Comparison of ENCODE assay signal across 7 cellular contexts in genomic region chr3:177057768-177058167, GRCh38.
DNase-seq lines count a peak whose midpoint lies in the region; ATAC-seq and TF ChIP-seq lines count a peak whose summit lies in the region.

No MANE protein-coding gene starts in this region.

- H3K4me1 ChIP-seq in gastroesophageal sphincter = peaks cover 5 to 33% (median 7%) of the 10 kb centered on the region in 3 donors

- H3K36me3 ChIP-seq in gastroesophageal sphincter = no peaks in the 10 kb centered on the region
- H3K36me3 ChIP-seq in WERI-Rb-1 = peaks cover 21% of the 10 kb centered on the region

- WGBS in gastroesophageal sphincter (ENCODE audit: low coverage in 1 of 2), 2 donors = 86 to 89% methylated on average over 4 of the region's 4 CpGs

- H3K4me3 ChIP-seq in gastroesophageal sphincter (no peak overlapping the region), WERI-Rb-1 (ENCODE audit: low read depth, low read length) (no peak overlapping the region)

- ATAC-seq in GM19397 (IDR thresholded peaks at IDR 0.05; ENCODE audit: unreplicated experiment) (peak; percentile 93), HG03097 (IDR thresholded peaks at IDR 0.05; ENCODE audit: low FRiP score, unreplicated experiment) (peak; percentile 98), gastroesophageal sphincter (no peak)

- TF ChIP-seq CTCF in gastroesophageal sphincter (IDR thresholded peaks at IDR 0.05) (no peak), WERI-Rb-1 (IDR thresholded peaks at IDR 0.05; ENCODE audit: low read depth, low read length) (no peak)

- peak; percentile 28 for DNase-seq in activated T-cell treated with anti-CD3 and anti-CD28 coated beads, Interleukin-2, amount 50 U/mL, for 1 hour
- peak; percentile 53 for DNase-seq in stimulated activated CD8-positive, alpha-beta memory T cell treated with anti-CD3 and anti-CD28 coated beads, Interleukin-4, amount 100 ng/mL, for 48 hours
- DNase-seq in islet precursor cell (no peak), WERI-Rb-1 (no peak)

- no peaks in the 10 kb centered on the region for H3K9me3 ChIP-seq in gastroesophageal sphincter
- no peaks in the 10 kb centered on the region for H3K9me3 ChIP-seq in WERI-Rb-1 (ENCODE audit: severe bottlenecking)

- no peaks in the 10 kb centered on the region for H3K27me3 ChIP-seq in gastroesophageal sphincter
- no peaks in the 10 kb centered on the region for H3K27me3 ChIP-seq in WERI-Rb-1 (ENCODE audit: insufficient read depth, low read depth, severe bottlenecking)

- no peak for TF ChIP-seq EP300 in gastroesophageal sphincter (IDR thresholded peaks at IDR 0.05)

- TF ChIP-seq POLR2A in gastroesophageal sphincter (IDR thresholded peaks at IDR 0.05) = no peak

- no peak overlapping the region for H3K27ac ChIP-seq in gastroesophageal sphincter
- no peak overlapping the region for H3K27ac ChIP-seq in WERI-Rb-1

Comparison
In these comparisons a context has a peak if more than half of its experiments do, and no peak if none do; other contexts are left out.
1. DNase-seq: peak in activated T-cell treated with anti-CD3 and anti-CD28 coated beads, Interleukin-2, amount 50 U/mL, for 1 hour (single experiment) and stimulated activated CD8-positive, alpha-beta memory T cell treated with anti-CD3 and anti-CD28 coated beads, Interleukin-4, amount 100 ng/mL, for 48 hours (single experiment); none in islet precursor cell (single experiment) and WERI-Rb-1 (single experiment).